ENCODE assay signal across 9 cellular contexts in the genomic region with DNA sequence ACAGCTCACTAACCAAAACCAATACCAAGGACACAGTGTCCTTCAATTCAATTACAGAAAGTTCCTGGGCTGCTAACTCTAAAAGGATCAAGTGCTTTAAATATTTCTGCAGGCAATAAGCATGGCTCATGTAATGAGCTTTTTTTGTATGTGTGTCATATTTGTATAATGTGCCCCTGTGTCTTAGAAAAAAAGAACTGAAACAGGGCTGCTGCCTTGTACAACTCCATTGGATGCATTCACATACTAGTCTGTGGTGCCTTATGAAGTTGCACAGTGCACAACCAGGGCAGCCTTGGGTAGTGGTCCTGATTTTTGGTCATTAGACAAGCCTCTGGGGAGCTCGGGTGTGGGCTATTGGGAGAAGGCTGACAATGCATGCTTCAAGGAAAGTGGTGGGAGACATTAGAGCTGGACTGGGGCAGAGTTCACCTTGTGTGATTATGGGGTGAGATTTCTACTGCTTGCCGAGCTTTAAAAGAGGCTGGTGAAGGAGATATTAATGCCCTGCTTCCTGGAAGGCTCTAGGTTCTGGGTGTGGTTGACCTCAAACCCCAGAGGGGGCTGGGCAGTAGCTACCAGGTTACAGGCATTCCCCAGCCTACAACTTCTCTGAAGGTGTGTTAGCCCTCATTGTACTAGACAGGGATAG. TPM values are rescaled to one million over a fixed set of nuclear protein-coding genes. Genes with fewer than 3 reads are reported as not detected.
DNase-seq lines count a peak whose midpoint lies in the region; ATAC-seq and TF ChIP-seq lines count a peak whose summit lies in the region.
"Had no signal": no experiment of that assay in that cellular context is flagged by ENCODE, and none has a peak within 500 bp of the region (broad histone marks: within the 10 kb centered on the region; RNA-seq: fewer than 3 reads in every experiment).

No MANE protein-coding gene starts in this region.

- H3K4me3 Mint-ChIP-seq in CD14-positive monocyte (peak overlapping the region in 1 of 2 donors; percentile 37), endothelial cell (ENCODE audit: unreplicated experiment) (no peak overlapping the region)

- H3K36me3 ChIP-seq in esophagus (ENCODE audit: control insufficient read depth in 2 of 2, insufficient read depth in 2 of 2, low read length in 1 of 2) (no peaks in the 10 kb centered on the region), A673 (ENCODE audit: insufficient read depth, low read length, poor library complexity, severe bottlenecking) (no peaks in the 10 kb centered on the region)

- H3K9me3 Mint-ChIP-seq in CD14-positive monocyte (peaks cover 3 to 10% (median 6%) of the 10 kb centered on the region in 7 donors), endothelial cell (ENCODE audit: unreplicated experiment) (no peaks in the 10 kb centered on the region)

- peak overlapping the region; percentile 68 for H3K27ac ChIP-seq in VCaP
- H3K27ac ChIP-seq in esophagus (ENCODE audit: low read depth in 2 of 2, low read length in 1 of 2), result peak overlapping the region; percentile 75 to 77
- H3K27ac ChIP-seq in A673 (ENCODE audit: low read depth, low read length, poor library complexity, severe bottlenecking), result no peak overlapping the region

- CTCF ChIA-PET in A673 (lab: Charles Lee), result no interaction called here

- H3K4me3 ChIP-seq in esophagus (ENCODE audit: low read depth in 1 of 2, low read length in 2 of 2), result no peak overlapping the region
- no peak overlapping the region for H3K4me3 ChIP-seq in A673 (ENCODE audit: low read depth, low read length, poor library complexity, severe bottlenecking)

- H3K4me1 ChIP-seq in esophagus (ENCODE audit: control insufficient read depth in 2 of 2, insufficient read depth in 2 of 2, low read length in 1 of 2) (peaks cover 2 to 5% of the 10 kb centered on the region in 2 donors), A673 (ENCODE audit: insufficient read depth, low read length, poor library complexity, severe bottlenecking) (no peaks in the 10 kb centered on the region)

- intact Hi-C loops in CD14-positive monocyte (cut with micrococcal nuclease) (loop anchor here (5.0 to 10.0 kb wide), 2 partner anchors 38 to 80 kb away; no protein-coding TSS in a partner anchor), A673 (cut with micrococcal nuclease; ENCODE audit: unreplicated experiment) (no loop called here)

- H3K27me3 Mint-ChIP-seq in CD14-positive monocyte (ENCODE audit: low read depth in 3 of 3) (no peaks in the 10 kb centered on the region), endothelial cell (ENCODE audit: unreplicated experiment) (peaks cover 6% of the 10 kb centered on the region)

- TF ChIP-seq CTCF in CD14-positive monocyte (IDR thresholded peaks at IDR 0.05), result no peak
- TF ChIP-seq CTCF in VCaP (conservative IDR thresholded peaks at IDR 0.05), result no peak
- no peak for TF ChIP-seq CTCF in endothelial cell (IDR thresholded peaks at IDR 0.05; ENCODE audit: unreplicated experiment)
- TF ChIP-seq CTCF in A673 (conservative IDR thresholded peaks at IDR 0.05; ENCODE audit: low read depth, low read length), result no peak

- H3K4me1 Mint-ChIP-seq in CD14-positive monocyte, result peaks cover 41% of the 10 kb centered on the region
- peaks cover 7% of the 10 kb centered on the region for H3K4me1 Mint-ChIP-seq in endothelial cell (ENCODE audit: unreplicated experiment)

- H3K36me3 Mint-ChIP-seq in CD14-positive monocyte (peaks cover 3 to 6% of the 10 kb centered on the region in 2 donors), endothelial cell (ENCODE audit: low read depth, unreplicated experiment) (no peaks in the 10 kb centered on the region)

- H3K9me3 ChIP-seq in esophagus (ENCODE audit: control insufficient read depth in 2 of 2, insufficient read depth in 1 of 2, low read depth in 1 of 2, low read length in 1 of 2) (no peaks in the 10 kb centered on the region), A673 (ENCODE audit: low read depth, low read length, poor library complexity, severe bottlenecking) (no peaks in the 10 kb centered on the region)

- DNase-seq in CD14-positive monocyte (ENCODE audit: low spot score) (no peak), iPS-NIHi7 (ENCODE audit: extremely low spot score) (no peak), endothelial cell (ENCODE audit: low spot score) (no peak), dermis blood vessel endothelial cell (no peak), A673 (ENCODE audit: low spot score) (no peak)
- DNase-seq: DMS53 had no signal

- no peaks in the 10 kb centered on the region for H3K27me3 ChIP-seq in esophagus (ENCODE audit: control insufficient read depth in 1 of 2, insufficient read depth in 2 of 2, low read length in 2 of 2)
- peaks cover 9% of the 10 kb centered on the region for H3K27me3 ChIP-seq in A673 (replicated peaks; ENCODE audit: insufficient read depth, low read depth, low read length, poor library complexity)

- no TSS peak for BruUV-seq in A673 (replicated peaks; lab: Mats Ljungman, UMichigan)

- POLR2A ChIA-PET in A673 (lab: Charles Lee; ENCODE audit: low non-redundant PET), result no interaction called here

- peak; percentile 19 for ATAC-seq in GM21528 (IDR thresholded peaks at IDR 0.05; ENCODE audit: low FRiP score, unreplicated experiment)

- H3K27ac Mint-ChIP-seq in CD14-positive monocyte, result peak overlapping the region; percentile 91 to 99 (median 94)
- H3K27ac Mint-ChIP-seq in endothelial cell (ENCODE audit: unreplicated experiment), result no peak overlapping the region

- WGBS in esophagus, 2 donors, result 55 to 57% methylated on average over 2 of the region's 2 CpGs

RNA-seq across cellular contexts. Expression of a gene that starts 3.6 kb away (rescaled TPM):
- polyA plus RNA-seq in CD14-positive monocyte, result 10 to 100 TPM; 10.7 to 13.9 TPM
- 10 to 100 TPM; 10.3 to 12.4 TPM for polyA plus RNA-seq in esophagus
- 19.5 TPM for total RNA-seq in endothelial cell (ENCODE audit: unreplicated experiment)
- 16.8 and 18.0 TPM in 2 replicates for total RNA-seq in dermis blood vessel endothelial cell
- total RNA-seq in A673 (2021), result 1.6 and 2.2 TPM in 2 replicates
